In the genomic region with DNA sequence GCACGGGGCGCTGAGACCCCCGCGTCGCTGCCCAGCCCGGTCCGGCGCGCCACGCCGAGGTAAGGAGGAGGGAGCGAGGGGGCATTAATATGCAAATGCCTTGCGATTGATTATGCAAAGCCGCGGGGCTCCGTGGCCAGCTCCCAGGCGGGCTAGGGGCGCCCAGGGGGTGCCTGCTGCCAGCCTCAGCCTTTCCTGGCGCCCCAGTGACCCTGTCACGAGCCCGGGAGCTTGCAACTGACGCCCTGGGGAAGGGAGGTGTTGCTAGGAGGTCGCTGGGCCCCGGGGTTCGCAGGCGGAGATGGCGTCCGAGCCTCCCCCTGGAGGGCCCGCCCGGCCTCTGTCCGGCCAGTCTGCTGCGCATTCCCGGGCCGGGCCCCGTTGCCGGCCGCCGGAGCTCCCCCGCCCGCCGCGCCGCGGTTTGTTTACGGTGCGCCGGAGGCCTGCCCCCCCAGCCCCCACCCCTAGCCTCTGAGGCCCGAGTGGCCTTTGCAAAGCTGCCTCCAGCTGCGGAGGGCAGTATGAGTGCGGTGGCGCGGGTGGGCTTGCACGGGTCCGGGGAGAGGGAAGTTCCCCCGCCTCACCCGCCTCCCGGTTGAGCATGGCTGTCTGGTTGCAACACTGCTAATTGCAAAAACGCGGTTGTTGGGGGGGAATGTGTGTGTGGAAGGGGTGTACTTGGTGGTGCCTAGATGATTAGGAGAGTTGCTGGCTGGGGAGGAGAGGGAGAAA, we compare ENCODE assay signal across 8 cellular contexts. TPM values are rescaled to one million over a fixed set of nuclear protein-coding genes. Genes with fewer than 3 reads are reported as not detected.
DNase-seq lines count a peak whose midpoint lies in the region; ATAC-seq, FAIRE-seq and TF ChIP-seq lines count a peak whose summit lies in the region.

No MANE protein-coding gene starts in this region.

- no peaks in the 10 kb centered on the region for H3K9me3 Mint-ChIP-seq in immature natural killer cell

- TF ChIP-seq CTCF in GM12865 (IDR thresholded peaks at IDR 0.05; ENCODE audit: insufficient read depth, low read depth, low read length, missing control alignments) (no peak), OCI-LY3 (IDR thresholded peaks at IDR 0.05; ENCODE audit: low read depth, low read length) (no peak), GM12878 (IDR thresholded peaks at IDR 0.05 in 2 of 3, conservative IDR thresholded peaks at IDR 0.05 in 1 of 3; ENCODE audit: control insufficient read depth in 2 of 3, extremely low read depth in 1 of 3, insufficient read depth in 1 of 3, low read depth in 3 of 3, low read length in 3 of 3) (no peak), smooth muscle cell (IDR thresholded peaks at IDR 0.05; ENCODE audit: borderline replicate concordance, insufficient read depth, poor library complexity, severe bottlenecking) (no peak)

- H3K4me3 Mint-ChIP-seq in immature natural killer cell = peak overlapping the region; percentile 86 to 94 (median 92)

- DNase-seq in GM12865 (ENCODE audit: low read depth) = peak; percentile 41
- DNase-seq in GM12878 (ENCODE audit: low read depth, low spot score) = no peak
- DNase-seq in immature natural killer cell = peak; percentile 34 to 43 (median 43)
- no peak for DNase-seq in smooth muscle cell (lab: John Stamatoyannopoulos, UW; ENCODE audit: unreplicated experiment)
- no peak for DNase-seq in stimulated activated CD4-positive, alpha-beta T cell treated with anti-CD3 and anti-CD28 coated beads, Interleukin-4, amount 100 ng/mL, for 24 hours

- RAD21 ChIA-PET in GM12878 (lab: Charles Lee; ENCODE audit: unreplicated experiment) = interaction anchor here (1.2 to 5.1 kb wide), 3 partner anchors 11 to 49 kb away, joined by 6 to 42 read pairs (median 15); no protein-coding TSS in a partner anchor

- POLR2A ChIA-PET in GM12878 (lab: Charles Lee) = interaction anchor here (1.3 to 3.4 kb wide), 2 partner anchors 9 to 23 kb away, joined by 4 to 14 read pairs; a partner anchor contains a TSS

- FAIRE-seq in GM12878 (lab: Jason Lieb, UNC) = no peak

- no peaks in the 10 kb centered on the region for H3K36me3 Mint-ChIP-seq in immature natural killer cell

- H3K36me3 ChIP-seq in OCI-LY3 (replicated peaks; ENCODE audit: low read depth, low read length) (no peaks in the 10 kb centered on the region), GM12878 (ENCODE audit: control insufficient read depth in 2 of 2, insufficient read depth in 2 of 2, low read length in 1 of 2) (no peaks in the 10 kb centered on the region), smooth muscle cell (ENCODE audit: low read depth) (no peaks in the 10 kb centered on the region)

- under 1% methylated on average over 46 of the region's 59 CpGs for WGBS in GM12878 (ENCODE audit: insufficient coverage, insufficient replicate concordance, low lambda C conversion rate, missing lambda C conversion rate)
- under 1% methylated on average over 51 of the region's 59 CpGs for WGBS in smooth muscle cell (ENCODE audit: low lambda C conversion rate)

- H3K4me2 ChIP-seq in OCI-LY3 (ENCODE audit: low read length) (peak overlapping the region; percentile 94), GM12878 (ENCODE audit: control insufficient read depth, insufficient read depth) (peak overlapping the region; percentile 98), smooth muscle cell (peak overlapping the region; percentile 99)

- no peak for TF ChIP-seq EP300 in GM12878 (IDR thresholded peaks at IDR 0.05; ENCODE audit: borderline replicate concordance in 1 of 2, control insufficient read depth in 1 of 2, low read depth in 2 of 2, low read length in 2 of 2)

- TF ChIP-seq RAD21 in GM12878 (IDR thresholded peaks at IDR 0.05; ENCODE audit: insufficient read depth, low read depth, low read length) = no peak

- peak overlapping the region; percentile 59 for H3K4me3 ChIP-seq in GM12865 (ENCODE audit: low read depth, low read length)
- peak overlapping the region; percentile 92 for H3K4me3 ChIP-seq in OCI-LY3 (ENCODE audit: low read length)
- H3K4me3 ChIP-seq in GM12878 = peak overlapping the region; percentile 93
- peak overlapping the region; percentile 100 for H3K4me3 ChIP-seq in smooth muscle cell

- peaks cover 2 to 6% (median 6%) of the 10 kb centered on the region in 3 donors for H3K27me3 Mint-ChIP-seq in immature natural killer cell (ENCODE audit: low read depth in 3 of 3)

- peaks cover 46 to 49% of the 10 kb centered on the region in 2 donors for H3K4me1 Mint-ChIP-seq in immature natural killer cell

- CTCF ChIA-PET in GM12878 (lab: Yijun Ruan, JAX) = interaction anchor here (1.3 to 15.2 kb wide), 8 partner anchors 8 to 49 kb away, joined by 3 to 142 read pairs (median 9); a partner anchor contains a TSS

- H3F3A ChIP-seq in smooth muscle cell (ENCODE audit: low read depth) = no peaks in the 10 kb centered on the region

- H3K9me3 ChIP-seq in OCI-LY3 (ENCODE audit: insufficient read depth, low read length) (no peaks in the 10 kb centered on the region), GM12878 (replicated peaks; ENCODE audit: control insufficient read depth, insufficient read depth, low read length) (no peaks in the 10 kb centered on the region), smooth muscle cell (replicated peaks; ENCODE audit: low read depth) (no peaks in the 10 kb centered on the region)

- H3K27ac Mint-ChIP-seq in immature natural killer cell = peak overlapping the region in 5 of 6 donors; percentile 83 to 89 (median 87)

- intact Hi-C loops in GM12878 (cut with micrococcal nuclease; ENCODE audit: unreplicated experiment) = loop anchor here (10.0 kb wide), 1 partner anchor 102 kb away; no protein-coding TSS in a partner anchor

- in situ Hi-C loops in GM12878 (cut with MboI) = no loop called here

- TF ChIP-seq POLR2A in GM12878 (IDR thresholded peaks at IDR 0.05; ENCODE audit: low read depth, low read length) = no peak

- H3K27ac ChIP-seq in OCI-LY3 (ENCODE audit: low read length) (peak overlapping the region; percentile 9; the same call in 1 of the 2 replicates), GM12878 (ENCODE audit: control insufficient read depth, insufficient read depth) (no peak overlapping the region), smooth muscle cell (ENCODE audit: low read depth) (peak overlapping the region; percentile 42)

- SMC1A ChIA-PET in GM12878 (lab: Charles Lee; ENCODE audit: uncharacterized antibody, unreplicated experiment) = interaction anchor here (1.1 to 4.4 kb wide), 4 partner anchors 12 to 50 kb away, joined by 3 to 19 read pairs (median 8); no protein-coding TSS in a partner anchor

- H4K20me1 ChIP-seq in OCI-LY3 (ENCODE audit: insufficient read depth, low read length) (no peaks in the 10 kb centered on the region), GM12878 (ENCODE audit: control insufficient read depth, insufficient read depth) (no peaks in the 10 kb centered on the region), smooth muscle cell (ENCODE audit: low read depth) (peaks cover 27% of the 10 kb centered on the region)

- H2AFZ ChIP-seq in OCI-LY3 (ENCODE audit: low read depth, low read length) (peak overlapping the region; percentile 54), GM12878 (ENCODE audit: control insufficient read depth, low read depth, low read length) (peak overlapping the region; percentile 88), smooth muscle cell (ENCODE audit: low read depth) (peak overlapping the region; percentile 98)

- peak; percentile 49 for ATAC-seq in HG02623 (IDR thresholded peaks at IDR 0.05; ENCODE audit: unreplicated experiment)
- ATAC-seq in GM12878 = peak; percentile 79
- no peak for ATAC-seq in GM21515 (IDR thresholded peaks at IDR 0.05; ENCODE audit: unreplicated experiment)

- H3K79me2 ChIP-seq in OCI-LY3 (ENCODE audit: low read length) = peaks cover 2% of the 10 kb centered on the region; the same call in 1 of the 2 replicates
- no peaks in the 10 kb centered on the region for H3K79me2 ChIP-seq in GM12878 (ENCODE audit: control insufficient read depth, insufficient read depth, low read length)
- peaks cover 27% of the 10 kb centered on the region for H3K79me2 ChIP-seq in smooth muscle cell (ENCODE audit: low read depth)

- peaks cover 22% of the 10 kb centered on the region for H3K4me1 ChIP-seq in OCI-LY3 (ENCODE audit: low read length)
- H3K4me1 ChIP-seq in GM12878 (ENCODE audit: control insufficient read depth, insufficient read depth, low read length) = peaks cover 6% of the 10 kb centered on the region
- H3K4me1 ChIP-seq in smooth muscle cell (ENCODE audit: low read depth) = peaks cover 27% of the 10 kb centered on the region

- no TSS peak for BruUV-seq in GM12878 (replicated peaks; lab: Mats Ljungman, UMichigan)

- H3K9ac ChIP-seq in OCI-LY3 (ENCODE audit: low read length) = peak overlapping the region; percentile 80
- peak overlapping the region; percentile 40; the same call in 1 of the 2 replicates for H3K9ac ChIP-seq in GM12878 (ENCODE audit: control insufficient read depth, insufficient read depth, low read length)
- peak overlapping the region; percentile 78 for H3K9ac ChIP-seq in smooth muscle cell (ENCODE audit: low read depth)

- H3K27me3 ChIP-seq in OCI-LY3 (ENCODE audit: low read depth, low read length) (peaks cover 22% of the 10 kb centered on the region), GM12878 (replicated peaks in 1 of 2; ENCODE audit: control insufficient read depth in 2 of 2, insufficient read depth in 2 of 2, low read length in 1 of 2) (peaks cover 10 to 11% of the 10 kb centered on the region in 2 experiments; a peak in 3 of 4 replicates), smooth muscle cell (ENCODE audit: low read depth) (no peaks in the 10 kb centered on the region)

RNA-seq across cellular contexts. Expression of a gene that starts 0.4 kb away (rescaled TPM):
- total RNA-seq in GM12878 (2013; cell fraction: nucleolus; rRNA removed) = 3.8 and 5.5 TPM in 2 replicates
- 0.65 and 0.68 TPM in 2 replicates for total RNA-seq in GM12878 (2014; rRNA removed)
- 0.63 and 0.64 TPM in 2 replicates for total RNA-seq in GM12878 (2014; rRNA removed; fragmentation: Illumina TruSeq; extraction: Trizol)
- total RNA-seq in GM12878 (2021) = 1.5 and 2.0 TPM in 2 replicates
- polyA plus RNA-seq in GM12878 (2011; ENCODE audit: low read depth) = 1.2 TPM
- 0.81 and 1.1 TPM in 2 replicates for polyA plus RNA-seq in GM12878 (2011; rRNA removed)
- 1.5 TPM in 2 replicates for polyA plus RNA-seq in GM12878 (2011; cell fraction: cytosol; rRNA removed)
- polyA plus RNA-seq in GM12878 (2011; cell fraction: nucleus; rRNA removed) = 1.1 and 1.4 TPM in 2 replicates
- polyA plus RNA-seq in GM12878 (2012) = 1.9 and 2.2 TPM in 2 replicates
- 1.0 and 1.2 TPM in 2 replicates for polyA plus RNA-seq in GM12878 (2014; fragmentation: Illumina TruSeq; extraction: Trizol)
- under 1 TPM; 0.03 to 0.07 TPM for polyA plus RNA-seq in GM12878 (2014; fragmentation: Nextera tagmentation; extraction: Ambion mirVana)
- polyA plus RNA-seq in GM12878 (2014; rRNA removed) = 0.64 and 0.81 TPM in 2 replicates
- polyA plus RNA-seq in GM12878 (2016; fragmentation: Nextera tagmentation; extraction: Ambion mirVana) = under 1 TPM; 0.07 to 0.64 TPM
- polyA minus RNA-seq in GM12878 (2011; rRNA and poly(A)+ RNA removed) = 1.1 and 1.4 TPM in 2 replicates
- polyA minus RNA-seq in GM12878 (2011; cell fraction: cytosol; rRNA and poly(A)+ RNA removed) = 0.42 and 0.80 TPM in 2 replicates
- 0.48 and 0.57 TPM in 2 replicates for polyA minus RNA-seq in GM12878 (2011; cell fraction: nucleus; rRNA and poly(A)+ RNA removed)
- 10 to 100 TPM in 1 of 3 donors, 1 to 10 TPM in 2; 5.0 to 15.0 (median 8.0) TPM for polyA plus RNA-seq in immature natural killer cell
- total RNA-seq in smooth muscle cell = 15.6 and 25.4 TPM in 2 replicates
- 17.6 and 21.2 TPM in 2 replicates for polyA plus RNA-seq in smooth muscle cell

RNA-seq across cellular contexts. Expression of a gene that starts 9.0 kb away (rescaled TPM):
- 191 and 225 TPM in 2 replicates for total RNA-seq in GM12878 (2013; cell fraction: nucleolus; rRNA removed)
- 33.5 and 40.6 TPM in 2 replicates for total RNA-seq in GM12878 (2014; rRNA removed)
- 32.8 and 35.3 TPM in 2 replicates for total RNA-seq in GM12878 (2014; rRNA removed; fragmentation: Illumina TruSeq; extraction: Trizol)
- 74.1 and 84.7 TPM in 2 replicates for total RNA-seq in GM12878 (2021)
- 47.6 TPM for polyA plus RNA-seq in GM12878 (2011; ENCODE audit: low read depth)
- polyA plus RNA-seq in GM12878 (2011; rRNA removed) = 31.1 and 74.8 TPM in 2 replicates
- 78.2 and 80.7 TPM in 2 replicates for polyA plus RNA-seq in GM12878 (2011; cell fraction: cytosol; rRNA removed)
- polyA plus RNA-seq in GM12878 (2011; cell fraction: nucleus; rRNA removed) = 270 and 289 TPM in 2 replicates
- 54.5 and 59.0 TPM in 2 replicates for polyA plus RNA-seq in GM12878 (2012)
- 77.0 and 85.1 TPM in 2 replicates for polyA plus RNA-seq in GM12878 (2014; fragmentation: Illumina TruSeq; extraction: Trizol)
- polyA plus RNA-seq in GM12878 (2014; fragmentation: Nextera tagmentation; extraction: Ambion mirVana) = 10 to 100 TPM in 1 of 2 experiments, 1 to 10 TPM in 1; 5.4 to 10.3 TPM
- 58.6 and 75.5 TPM in 2 replicates for polyA plus RNA-seq in GM12878 (2014; rRNA removed)
- 10 to 100 TPM; 89.9 to 97.4 TPM for polyA plus RNA-seq in GM12878 (2016; fragmentation: Nextera tagmentation; extraction: Ambion mirVana)
- polyA minus RNA-seq in GM12878 (2011; rRNA and poly(A)+ RNA removed) = 93.6 and 96.4 TPM in 2 replicates
- 54.1 and 61.4 TPM in 2 replicates for polyA minus RNA-seq in GM12878 (2011; cell fraction: cytosol; rRNA and poly(A)+ RNA removed)
- 104 and 143 TPM in 2 replicates for polyA minus RNA-seq in GM12878 (2011; cell fraction: nucleus; rRNA and poly(A)+ RNA removed)
- polyA plus RNA-seq in immature natural killer cell = 10 to 100 TPM; 34.8 to 75.8 (median 53.2) TPM
- total RNA-seq in smooth muscle cell = 68.2 and 76.9 TPM in 2 replicates
- 74.9 and 77.2 TPM in 2 replicates for polyA plus RNA-seq in smooth muscle cell

RNA-seq across cellular contexts. Expression of a gene that starts 37.2 kb away (rescaled TPM):
- total RNA-seq in GM12878 (2013; cell fraction: nucleolus; rRNA removed) = 5.0 TPM in 2 replicates
- total RNA-seq in GM12878 (2014; rRNA removed) (0.49 and 1.0 TPM in 2 replicates), GM12878 (2014; rRNA removed; fragmentation: Illumina TruSeq; extraction: Trizol) (0.31 and 0.37 TPM in 2 replicates), GM12878 (2021) (3.4 and 3.6 TPM in 2 replicates), smooth muscle cell (6.0 and 12.5 TPM in 2 replicates)
- polyA plus RNA-seq in GM12878 (2011; ENCODE audit: low read depth) = 0.85 TPM
- polyA plus RNA-seq in GM12878 (2011; rRNA removed) (0.17 and 0.41 TPM in 2 replicates), GM12878 (2014; fragmentation: Illumina TruSeq; extraction: Trizol) (0.44 and 1.8 TPM in 2 replicates), GM12878 (2014; fragmentation: Nextera tagmentation; extraction: Ambion mirVana) (under 1 TPM; 0.10 to 0.33 TPM), GM12878 (2014; rRNA removed) (0.87 and 1.2 TPM in 2 replicates), GM12878 (2016; fragmentation: Nextera tagmentation; extraction: Ambion mirVana) (1 to 10 TPM; 1.8 to 2.6 TPM), immature natural killer cell (1 to 10 TPM in 1 of 3 donors, under 1 TPM in 1, not detected in 1; 0.49 to 2.8 TPM), smooth muscle cell (18.4 and 19.5 TPM in 2 replicates)
- 0.67 and 1.2 TPM in 2 replicates for polyA plus RNA-seq in GM12878 (2011; cell fraction: cytosol; rRNA removed)
- 5.1 and 5.9 TPM in 2 replicates for polyA plus RNA-seq in GM12878 (2011; cell fraction: nucleus; rRNA removed)
- 2.0 and 3.6 TPM in 2 replicates for polyA plus RNA-seq in GM12878 (2012)
- 1.0 and 1.4 TPM in 2 replicates for polyA minus RNA-seq in GM12878 (2011; rRNA and poly(A)+ RNA removed)
- polyA minus RNA-seq in GM12878 (2011; cell fraction: cytosol; rRNA and poly(A)+ RNA removed) = 2.1 TPM in 2 replicates
- 3.1 and 6.0 TPM in 2 replicates for polyA minus RNA-seq in GM12878 (2011; cell fraction: nucleus; rRNA and poly(A)+ RNA removed)

RNA-seq across cellular contexts. Expression of a gene that starts 48.0 kb away (rescaled TPM):
- total RNA-seq in GM12878 (2013; cell fraction: nucleolus; rRNA removed) = not detected in 2 replicates
- total RNA-seq in GM12878 (2014; rRNA removed) = 0.16 TPM in 1 of 2 replicates, not detected in the other
- total RNA-seq in GM12878 (2014; rRNA removed; fragmentation: Illumina TruSeq; extraction: Trizol) = 0.09 TPM in 1 of 2 replicates, not detected in the other
- total RNA-seq in GM12878 (2021) = 0.28 TPM in 1 of 2 replicates, not detected in the other
- polyA plus RNA-seq in GM12878 (2011; ENCODE audit: low read depth) = not detected
- polyA plus RNA-seq in GM12878 (2011; rRNA removed) = not detected in 2 replicates
- 0.06 and 0.13 TPM in 2 replicates for polyA plus RNA-seq in GM12878 (2011; cell fraction: cytosol; rRNA removed)
- 0.24 and 0.37 TPM in 2 replicates for polyA plus RNA-seq in GM12878 (2011; cell fraction: nucleus; rRNA removed)
- polyA plus RNA-seq in GM12878 (2012) = 0.15 and 0.22 TPM in 2 replicates
- 0.10 TPM in 1 of 2 replicates, not detected in the other for polyA plus RNA-seq in GM12878 (2014; fragmentation: Illumina TruSeq; extraction: Trizol)
- polyA plus RNA-seq in GM12878 (2014; fragmentation: Nextera tagmentation; extraction: Ambion mirVana) = under 1 TPM in 1 of 2 experiments, not detected in 1; 0.09 TPM
- polyA plus RNA-seq in GM12878 (2014; rRNA removed) = 0.23 and 0.36 TPM in 2 replicates
- polyA plus RNA-seq in GM12878 (2016; fragmentation: Nextera tagmentation; extraction: Ambion mirVana) = under 1 TPM in 1 of 2 experiments, not detected in 1; 0.12 TPM
- polyA minus RNA-seq in GM12878 (2011; rRNA and poly(A)+ RNA removed) = not detected in 2 replicates
- polyA minus RNA-seq in GM12878 (2011; cell fraction: cytosol; rRNA and poly(A)+ RNA removed) = not detected in 2 replicates
- not detected in 2 replicates for polyA minus RNA-seq in GM12878 (2011; cell fraction: nucleus; rRNA and poly(A)+ RNA removed)
- polyA plus RNA-seq in immature natural killer cell = not detected
- total RNA-seq in smooth muscle cell = not detected in 2 replicates
- 0.80 TPM in 1 of 2 replicates, not detected in the other for polyA plus RNA-seq in smooth muscle cell

RNA-seq across cellular contexts. Expression of a gene that starts 58.6 kb away (rescaled TPM):
- 146 and 147 TPM in 2 replicates for total RNA-seq in GM12878 (2013; cell fraction: nucleolus; rRNA removed)
- total RNA-seq in GM12878 (2014; rRNA removed) (56.3 and 57.6 TPM in 2 replicates), GM12878 (2014; rRNA removed; fragmentation: Illumina TruSeq; extraction: Trizol) (56.4 and 56.5 TPM in 2 replicates), GM12878 (2021) (47.8 and 50.6 TPM in 2 replicates), smooth muscle cell (74.9 and 79.0 TPM in 2 replicates)
- polyA plus RNA-seq in GM12878 (2011; ENCODE audit: low read depth) = 38.1 TPM
- polyA plus RNA-seq in GM12878 (2011; rRNA removed) (80.9 and 101 TPM in 2 replicates), GM12878 (2014; fragmentation: Illumina TruSeq; extraction: Trizol) (95.2 and 110 TPM in 2 replicates), GM12878 (2014; fragmentation: Nextera tagmentation; extraction: Ambion mirVana) (10 to 100 TPM; 11.1 to 18.0 TPM), GM12878 (2014; rRNA removed) (52.0 and 53.1 TPM in 2 replicates), GM12878 (2016; fragmentation: Nextera tagmentation; extraction: Ambion mirVana) (1 to 10 TPM; 6.1 to 9.5 TPM), immature natural killer cell (10 to 100 TPM in 2 of 3 donors, 1 to 10 TPM in 1; 5.6 to 16.2 (median 11.1) TPM), smooth muscle cell (24.6 and 26.0 TPM in 2 replicates)
- polyA plus RNA-seq in GM12878 (2011; cell fraction: cytosol; rRNA removed) = 34.6 and 35.7 TPM in 2 replicates
- polyA plus RNA-seq in GM12878 (2011; cell fraction: nucleus; rRNA removed) = 220 and 227 TPM in 2 replicates
- polyA plus RNA-seq in GM12878 (2012) = 45.9 and 51.6 TPM in 2 replicates
- polyA minus RNA-seq in GM12878 (2011; rRNA and poly(A)+ RNA removed) = 33.0 and 40.5 TPM in 2 replicates
- 16.6 and 20.3 TPM in 2 replicates for polyA minus RNA-seq in GM12878 (2011; cell fraction: cytosol; rRNA and poly(A)+ RNA removed)
- polyA minus RNA-seq in GM12878 (2011; cell fraction: nucleus; rRNA and poly(A)+ RNA removed) = 30.2 and 34.7 TPM in 2 replicates

Comparison
In these comparisons a context has a peak if more than half of its experiments do, and no peak if none do; other contexts are left out.
1. DNase-seq: peak in GM12865 (single experiment) and immature natural killer cell (3 of 3); none in GM12878 (single experiment), smooth muscle cell (single experiment) and stimulated activated CD4-positive, alpha-beta T cell treated with anti-CD3 and anti-CD28 coated beads, Interleukin-4, amount 100 ng/mL, for 24 hours (single experiment).
2. Peak in every context shown above with its lines, with median percentiles within 50 percentile points of each other: H3K4me3 ChIP-seq, H2AFZ ChIP-seq, H3K4me2 ChIP-seq and H3K9ac ChIP-seq.